In genomic region chr1:85615536-85615935, GRCh38 we compare ENCODE assay signal across 15 cellular contexts. TPM values are rescaled to one million over a fixed set of nuclear protein-coding genes. Genes with fewer than 3 reads are reported as not detected.
DNase-seq lines count a peak whose midpoint lies in the region; ATAC-seq and TF ChIP-seq lines count a peak whose summit lies in the region.
"Had no signal": no experiment of that assay in that cellular context is flagged by ENCODE, and none has a peak within 500 bp of the region (broad histone marks: within the 10 kb centered on the region; RNA-seq: fewer than 3 reads in every experiment).

No MANE protein-coding gene starts in this region.

- no peaks in the 10 kb centered on the region for H3K9me3 ChIP-seq in thoracic aorta

- peak overlapping the region; percentile 74; the same call in 1 of the 2 replicates for H3K27ac Mint-ChIP-seq in HFFc6
- H3K27ac Mint-ChIP-seq in Calu3 (ENCODE audit: unreplicated experiment): no peak overlapping the region
- H3K27ac Mint-ChIP-seq: CD4-positive, CD25-positive, alpha-beta regulatory T cell had no signal

- H3K36me3 ChIP-seq in thoracic aorta: no peaks in the 10 kb centered on the region

- H3K9me3 Mint-ChIP-seq in HFFc6 (peaks cover 4% of the 10 kb centered on the region), Calu3 (ENCODE audit: low read depth, unreplicated experiment) (no peaks in the 10 kb centered on the region)

- H3K27me3 Mint-ChIP-seq in HFFc6 (ENCODE audit: insufficient read depth) (no peaks in the 10 kb centered on the region), Calu3 (ENCODE audit: unreplicated experiment) (no peaks in the 10 kb centered on the region)
- H3K27me3 Mint-ChIP-seq: CD4-positive, CD25-positive, alpha-beta regulatory T cell had no signal

- TF ChIP-seq CTCF in HFFc6 (IDR thresholded peaks at IDR 0.05): no peak
- TF ChIP-seq CTCF in choroid plexus epithelial cell (conservative IDR thresholded peaks at IDR 0.05; ENCODE audit: low read depth, low read length): no peak
- TF ChIP-seq CTCF in fibroblast of villous mesenchyme (IDR thresholded peaks at IDR 0.05; ENCODE audit: insufficient read depth, low read depth, low read length): no peak
- TF ChIP-seq CTCF in thoracic aorta (IDR thresholded peaks at IDR 0.05): no peak
- no peak for TF ChIP-seq CTCF in Calu3 (IDR thresholded peaks at IDR 0.05; ENCODE audit: unreplicated experiment)

- ATAC-seq in thoracic aorta (ENCODE audit: insufficient number of reproducible peaks, low FRiP score, low read depth): no peak

- H3K27me3 ChIP-seq in thoracic aorta (replicated peaks; ENCODE audit: insufficient read depth): no peaks in the 10 kb centered on the region
- H3K27me3 ChIP-seq: BLaER1 treated with 17β-estradiol and CSF1 and Interleukin-3, amounts not matched to agents 10 nM and 100 nM had no signal

- H3K4me3 ChIP-seq in choroid plexus epithelial cell (ENCODE audit: low read depth, low read length): no peak overlapping the region
- no peak overlapping the region for H3K4me3 ChIP-seq in fibroblast of villous mesenchyme (ENCODE audit: low read depth, low read length)
- H3K4me3 ChIP-seq in thoracic aorta: peak overlapping the region; percentile 59
- H3K4me3 ChIP-seq: BLaER1 treated with 17β-estradiol and CSF1 and Interleukin-3, amounts not matched to agents 10 nM and 100 nM had no signal

- DNase-seq in HFFc6 (peak; percentile 16), choroid plexus epithelial cell (ENCODE audit: low read depth) (peak; percentile 53), fibroblast of villous mesenchyme (ENCODE audit: low read depth) (peak; percentile 26), thoracic aorta (ENCODE audit: low spot score) (no peak), T-helper 2 cell (no peak), HUDEP-2 (lab: John Stamatoyannopoulos, UW; ENCODE audit: unreplicated experiment in 76 of 76) (no peak), Calu3 (no peak)
- DNase-seq: ACHN; CD4-positive, CD25-positive, alpha-beta regulatory T cell; DND-41; GDM1; HCEC 1CT; KBM-7 had no signal

- CTCF ChIA-PET in Calu3 (lab: Charles Lee): no interaction called here

- no TSS peak for BruUV-seq in Calu3 (replicated peaks; lab: Mats Ljungman, UMichigan)

- H3K36me3 Mint-ChIP-seq in HFFc6 (ENCODE audit: low read depth) (peaks cover 16% of the 10 kb centered on the region), Calu3 (ENCODE audit: insufficient read depth, unreplicated experiment) (peaks cover 20% of the 10 kb centered on the region)

- peaks cover 22 to 25% of the 10 kb centered on the region in 2 donors for H3K4me1 ChIP-seq in thoracic aorta (ENCODE audit: control insufficient read depth in 1 of 2, low read depth in 2 of 2)

- no peak overlapping the region for H3K4me3 Mint-ChIP-seq in HFFc6
- no peak overlapping the region for H3K4me3 Mint-ChIP-seq in Calu3 (ENCODE audit: low read depth, unreplicated experiment)
- H3K4me3 Mint-ChIP-seq: CD4-positive, CD25-positive, alpha-beta regulatory T cell had no signal

- H3K27ac ChIP-seq in thoracic aorta: no peak overlapping the region
- H3K27ac ChIP-seq: BLaER1 treated with 17β-estradiol and CSF1 and Interleukin-3, amounts not matched to agents 10 nM and 100 nM; HL-60 had no signal

- intact Hi-C loops in Calu3 (cut with micrococcal nuclease; ENCODE audit: unreplicated experiment): no loop called here

- H3K4me1 Mint-ChIP-seq in HFFc6 (ENCODE audit: low read depth) (peaks cover 73% of the 10 kb centered on the region), Calu3 (ENCODE audit: low read depth, unreplicated experiment) (peaks cover 47% of the 10 kb centered on the region)
- H3K4me1 Mint-ChIP-seq: CD4-positive, CD25-positive, alpha-beta regulatory T cell had no signal

RNA-seq across cellular contexts. Expression of gene CCN1, which starts 35.0 kb away (rescaled TPM):
- total RNA-seq in HFFc6 (2021; fragmentation: NEBNext Ultra II Directional; extraction: Animal tissue kit (Norgen Biotek cat#: 25700)): 1,000 to 10,000 TPM in 3 of 6 experiments, 100 to 1,000 TPM in 3; 877 to 1,071 (median 1,004) TPM
- total RNA-seq in fibroblast of villous mesenchyme (149 and 163 TPM in 2 replicates), thoracic aorta (100 to 1,000 TPM; 107 to 413 TPM), Calu3 (2022) (148 and 210 TPM in 2 replicates)
- total RNA-seq: CD4-positive, CD25-positive, alpha-beta regulatory T cell had no signal

Comparison
In these comparisons a context has a peak if more than half of its experiments do, and no peak if none do; other contexts are left out.
1. DNase-seq: peak in HFFc6 (single experiment), choroid plexus epithelial cell (single experiment) and fibroblast of villous mesenchyme (single experiment); none in thoracic aorta (single experiment), T-helper 2 cell (0 of 5), HUDEP-2 (0 of 76) and Calu3 (single experiment).